In genomic region chr1:162222019-162222418, GRCh38 we compare ENCODE assay signal across 26 cellular contexts.
"Had no signal": no experiment of that assay in that cellular context is flagged by ENCODE, and none has a peak within 500 bp of the region (broad histone marks: within the 10 kb centered on the region; RNA-seq: fewer than 3 reads in every experiment).

No MANE protein-coding gene starts in this region.

- H3K36me3 ChIP-seq: breast epithelium, colonic mucosa, MG63, Peyer's patch, SJSA1 had no signal

- H3K4me1 ChIP-seq: colonic mucosa, Peyer's patch, SJSA1 had no signal

- H3K4me3 ChIP-seq: breast epithelium, colonic mucosa, MG63, Peyer's patch, SJSA1 had no signal

- DNase-seq: activated CD4-positive, alpha-beta T cell treated with anti-CD3 and anti-CD28 coated beads for 48 hours; activated CD4-positive, alpha-beta T cell treated with anti-CD3 and anti-CD28 coated beads, Interleukin-2, amount 50 U/mL, for 4 hours; activated CD4-positive, CD25-positive, alpha-beta regulatory T cell treated with anti-CD3 and anti-CD28 coated beads, Interleukin-2, amount 50 U/mL, for 72 hours; activated CD8-positive, alpha-beta memory T cell treated with anti-CD3 and anti-CD28 coated beads, Interleukin-2, amount 50 U/mL, for 48 hours; activated CD8-positive, alpha-beta T cell treated with anti-CD3 and anti-CD28 coated beads, Interleukin-2, amount 10 ng/mL, durations not matched to agents 7 days and 5 days; activated naive CD4-positive, alpha-beta T cell; activated T-cell treated with anti-CD3 and anti-CD28 coated beads, Interleukin-2, amount 50 U/mL, for 1 hour; aorta; caudate nucleus; colonic mucosa; MG63; MV-4-11; NCI-H1092 treated with DMSO at 0.1 percent for 48 hours; NCI-H1436; NCI-H1694 treated with DMSO at 0.1 percent for 48 hours; NCI-H2081; NCI-H2227 treated with DMSO at 0.1 percent for 48 hours; NCI-H446 treated with DMSO at 0.1 percent for 48 hours; NCI-H526; OCI-M1; Peyer's patch; Right ventricle myocardium superior had no signal

- ATAC-seq: activated CD8-positive, alpha-beta T cell treated with anti-CD3 and anti-CD28 coated beads, Interleukin-2, amount 10 ng/mL, durations not matched to agents 7 days and 5 days; SK-N-SH treated with all-trans-retinoic acid at 6 μM for 48 hours; WTC11 had no signal

- H3K9me3 ChIP-seq: breast epithelium, colonic mucosa, MG63, Peyer's patch, SJSA1 had no signal
